Comparison of ENCODE assay signal across 8 cellular contexts in the genomic region with DNA sequence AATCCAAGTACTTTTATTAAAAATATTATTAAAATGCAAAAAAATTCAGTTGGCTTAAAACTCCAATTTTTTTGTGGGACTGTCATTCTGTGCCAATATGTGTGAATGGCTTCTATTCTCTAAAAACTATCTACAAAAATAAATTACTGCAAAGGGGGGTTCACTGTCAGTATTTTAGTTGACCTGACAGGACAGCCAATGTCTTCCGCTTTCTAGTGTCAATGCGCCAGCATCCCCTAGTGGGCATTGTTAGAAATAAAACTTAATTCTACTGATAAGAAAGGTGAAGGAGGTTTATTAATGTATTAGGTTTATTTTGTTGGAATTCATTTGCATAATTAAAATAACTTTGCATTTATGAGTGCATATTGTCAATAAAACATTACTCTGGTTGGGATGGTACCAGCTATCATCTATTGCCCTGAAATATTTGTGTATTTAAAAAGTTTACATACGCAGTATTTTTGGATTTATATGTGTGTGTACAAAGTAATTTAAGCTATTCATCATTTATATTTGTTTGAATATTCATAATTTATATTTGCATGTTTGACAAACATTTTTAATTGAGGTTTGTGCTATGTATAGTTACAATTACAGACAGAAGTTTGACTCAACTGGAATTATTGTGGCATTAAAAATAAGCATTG.
A peak's percentile ranks its signal among the peaks of the same experiment; 100 is the strongest.
DNase-seq lines count a peak whose midpoint lies in the region; ATAC-seq and TF ChIP-seq lines count a peak whose summit lies in the region.

No MANE protein-coding gene starts in this region.

- H3K27ac Mint-ChIP-seq in stimulated activated naive B cell treated with anti-CD40 and anti-IgM and Interleukin-4, amounts not matched to agents 10 μg/mL and 1 μg/mL and 100 μg/mL, for 72 hours: no peak overlapping the region

- CTCF ChIA-PET in mammary epithelial cell (lab: Charles Lee; ENCODE audit: low non-redundant PET): no interaction called here

- peaks cover 0 to 4% of the 10 kb centered on the region in 2 donors for H3K4me1 Mint-ChIP-seq in stimulated activated naive B cell treated with anti-CD40 and anti-IgM and Interleukin-4, amounts not matched to agents 10 μg/mL and 1 μg/mL and 100 μg/mL, for 72 hours

- DNase-seq in DMS53 (lab: John Stamatoyannopoulos, UW) (peak; percentile 57), HAP-1 (ENCODE audit: low spot score in 2 of 2) (peak; percentile 14 to 61), NCI-H82 treated with DMSO at 0.1 percent for 48 hours (lab: John Stamatoyannopoulos, UW; ENCODE audit: unreplicated experiment) (peak; percentile 100), mammary epithelial cell (no peak), midbrain (lab: John Stamatoyannopoulos, UW) (peak; percentile 40), NCI-H2196 (lab: John Stamatoyannopoulos, UW; ENCODE audit: unreplicated experiment) (no peak), HK-2 (ENCODE audit: unreplicated experiment) (no peak)
- DNase-seq in stimulated activated naive B cell treated with anti-CD40 and anti-IgM and Interleukin-4, amounts not matched to agents 10 μg/mL and 1 μg/mL and 100 μg/mL, for 72 hours: no peak

- no peaks in the 10 kb centered on the region for H3K79me2 ChIP-seq in mammary epithelial cell (ENCODE audit: insufficient read depth, low read length)

- H3K27me3 ChIP-seq in HAP-1 (ENCODE audit: low read depth) (0 out of 2 replicates have a peak, but pooled peaks cover 3% of the 10 kb centered on the region), mammary epithelial cell (ENCODE audit: insufficient read depth, low read length) (no peaks in the 10 kb centered on the region)

- no peaks in the 10 kb centered on the region for H3K36me3 ChIP-seq in HAP-1 (replicated peaks)
- no peaks in the 10 kb centered on the region for H3K36me3 ChIP-seq in mammary epithelial cell (ENCODE audit: insufficient read depth, low read length)

- TF ChIP-seq CTCF in mammary epithelial cell (conservative IDR thresholded peaks at IDR 0.05 in 1 of 2, IDR thresholded peaks at IDR 0.05 in 1 of 2; ENCODE audit: extremely low read depth in 1 of 2, insufficient read depth in 1 of 2, low read depth in 1 of 2, low read length in 2 of 2): peak; percentile 85 to 87

- dilution Hi-C loops in mammary epithelial cell (cut with HindIII; ENCODE audit: low sequenced_read_pairs): no loop called here

- peaks cover 0 to 9% of the 10 kb centered on the region in 2 donors for H3K9me3 Mint-ChIP-seq in stimulated activated naive B cell treated with anti-CD40 and anti-IgM and Interleukin-4, amounts not matched to agents 10 μg/mL and 1 μg/mL and 100 μg/mL, for 72 hours

- 33% methylated on average over 3 of the region's 3 CpGs for WGBS in mammary epithelial cell (ENCODE audit: low coverage, missing lambda C conversion rate)

- in situ Hi-C loops in HAP-1 (cut with MboI; ENCODE audit: low sequenced_read_pairs): no loop called here
- in situ Hi-C loops in mammary epithelial cell (cut with MboI; ENCODE audit: low sequenced_read_pairs in 2 of 2): no loop called here

- no peak overlapping the region for H3K4me3 Mint-ChIP-seq in stimulated activated naive B cell treated with anti-CD40 and anti-IgM and Interleukin-4, amounts not matched to agents 10 μg/mL and 1 μg/mL and 100 μg/mL, for 72 hours

- no peaks in the 10 kb centered on the region for H3K36me3 Mint-ChIP-seq in stimulated activated naive B cell treated with anti-CD40 and anti-IgM and Interleukin-4, amounts not matched to agents 10 μg/mL and 1 μg/mL and 100 μg/mL, for 72 hours

- H3K9ac ChIP-seq in mammary epithelial cell (ENCODE audit: insufficient read depth, low read length): no peak overlapping the region

- H3K4me1 ChIP-seq in HAP-1 (no peaks in the 10 kb centered on the region), mammary epithelial cell (ENCODE audit: insufficient read depth, low read length) (no peaks in the 10 kb centered on the region)

- no peak overlapping the region for H3K4me2 ChIP-seq in mammary epithelial cell (ENCODE audit: insufficient read depth, low read depth, low read length)

- BruUV-seq in mammary epithelial cell (replicated peaks; lab: Mats Ljungman, UMichigan): no TSS peak

- ATAC-seq in stimulated activated naive B cell treated with anti-CD40 and anti-IgM and Interleukin-4, amounts not matched to agents 10 μg/mL and 1 μg/mL and 100 μg/mL, for 72 hours (replicated peaks): no peak

- no peaks in the 10 kb centered on the region for H4K20me1 ChIP-seq in mammary epithelial cell (ENCODE audit: insufficient read depth, low read length)

- no peak overlapping the region for H3K27ac ChIP-seq in mammary epithelial cell (ENCODE audit: insufficient read depth, low read depth, low read length)

- H3K9me3 ChIP-seq in HAP-1 (no peaks in the 10 kb centered on the region), mammary epithelial cell (replicated peaks; ENCODE audit: insufficient read depth, low read length) (no peaks in the 10 kb centered on the region)

- no peak overlapping the region for H2AFZ ChIP-seq in mammary epithelial cell (ENCODE audit: low read depth, low read length)

- intact Hi-C loops in mammary epithelial cell (cut with micrococcal nuclease): loop anchor here (1.0 to 10.0 kb wide), 3 partner anchors 526 to 848 kb away; no protein-coding TSS in a partner anchor

- H3K27me3 Mint-ChIP-seq in stimulated activated naive B cell treated with anti-CD40 and anti-IgM and Interleukin-4, amounts not matched to agents 10 μg/mL and 1 μg/mL and 100 μg/mL, for 72 hours: no peaks in the 10 kb centered on the region

- H3K4me3 ChIP-seq in HAP-1 (no peak overlapping the region), mammary epithelial cell (replicated peaks in 1 of 3; ENCODE audit: insufficient read depth in 1 of 3, low read depth in 2 of 3, low read length in 3 of 3) (no peak overlapping the region)

Comparison
In these comparisons a context has a peak if more than half of its experiments do, and no peak if none do; other contexts are left out.
1. DNase-seq: peak in DMS53 (single experiment), HAP-1 (2 of 2), NCI-H82 treated with DMSO at 0.1 percent for 48 hours (single experiment) and midbrain (single experiment); none in mammary epithelial cell (single experiment), stimulated activated naive B cell treated with anti-CD40 and anti-IgM and Interleukin-4, amounts not matched to agents 10 μg/mL and 1 μg/mL and 100 μg/mL, for 72 hours (single experiment), NCI-H2196 (single experiment) and HK-2 (single experiment).